ENCODE assay signal across 2 cellular contexts in the genomic region with DNA sequence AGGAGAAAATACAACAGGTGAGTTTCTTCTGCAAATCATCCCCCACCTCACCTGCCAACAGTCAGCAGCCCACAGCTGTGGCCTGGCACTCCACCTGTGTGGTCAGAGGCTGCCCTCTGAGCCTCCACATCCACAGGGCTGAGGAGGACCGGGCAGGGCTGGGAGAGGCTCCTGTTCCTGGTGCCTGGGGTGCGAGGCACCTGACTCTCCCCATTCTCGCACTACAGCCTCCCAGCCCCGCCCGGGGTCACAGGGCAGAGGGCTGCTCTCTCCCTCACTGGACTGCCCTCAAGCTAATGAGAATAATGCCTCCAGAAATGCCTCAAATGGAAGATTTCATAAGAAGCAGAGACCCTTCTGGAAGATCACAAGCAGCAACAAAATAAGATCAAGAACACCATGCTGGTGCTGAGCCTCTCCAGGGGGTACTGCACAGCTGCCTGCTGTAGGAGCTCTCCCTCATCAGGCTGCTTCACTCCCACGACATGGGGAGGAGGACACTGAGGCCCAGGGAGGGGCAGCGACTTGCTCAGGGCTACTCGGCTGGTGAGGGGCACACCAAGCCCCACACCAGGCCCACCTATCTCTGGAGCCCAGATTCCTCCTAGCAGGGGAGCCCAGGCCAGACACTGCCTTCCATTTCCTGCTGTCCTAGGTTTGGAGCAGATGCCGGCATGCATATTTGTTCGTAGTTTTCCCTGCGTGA.
TF ChIP-seq lines count a peak whose summit lies in the region.

No MANE protein-coding gene starts in this region.

TF ChIP-seq in HEK293, 187 proteins besides CTCF, POLR2A, EP300 and RAD21 (continued from another document):
- TF ChIP-seq ZNF366 (tag by site-specific recombination; conservative IDR thresholded peaks at IDR 0.05), result no peak
- peak; percentile 60; the same call in 1 of the 2 replicates for TF ChIP-seq GLIS1 (tag by site-specific recombination; IDR thresholded peaks at IDR 0.05)
- TF ChIP-seq, protein P1, sequence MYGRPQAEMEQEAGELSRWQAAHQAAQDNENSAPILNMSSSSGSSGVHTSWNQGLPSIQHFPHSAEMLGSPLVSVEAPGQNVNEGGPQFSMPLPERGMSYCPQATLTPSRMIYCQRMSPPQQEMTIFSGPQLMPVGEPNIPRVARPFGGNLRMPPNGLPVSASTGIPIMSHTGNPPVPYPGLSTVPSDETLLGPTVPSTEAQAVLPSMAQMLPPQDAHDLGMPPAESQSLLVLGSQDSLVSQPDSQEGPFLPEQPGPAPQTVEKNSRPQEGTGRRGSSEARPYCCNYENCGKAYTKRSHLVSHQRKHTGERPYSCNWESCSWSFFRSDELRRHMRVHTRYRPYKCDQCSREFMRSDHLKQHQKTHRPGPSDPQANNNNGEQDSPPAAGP (tag by site-specific recombination; IDR thresholded peaks at IDR 0.05), result peak; percentile 67
- peak; percentile 67 for TF ChIP-seq ZIC2 (tag by site-specific recombination; IDR thresholded peaks at IDR 0.05)
TF ChIP-seq in HEK293: peak in this region for 3.

TF ChIP-seq in HepG2, 621 proteins besides CTCF, POLR2A, EP300 and RAD21 (continued from another document):
- TF ChIP-seq ZNF460 (CRISPR knock-in tag; IDR thresholded peaks at IDR 0.05; ENCODE audit: borderline replicate concordance) (no peak), ONECUT2 (CRISPR knock-in tag; IDR thresholded peaks at IDR 0.05) (no peak), ZNF552 (CRISPR knock-in tag; IDR thresholded peaks at IDR 0.05; ENCODE audit: borderline replicate concordance) (no peak), ZC3H13 (CRISPR knock-in tag; IDR thresholded peaks at IDR 0.05) (no peak), TAF1 (CRISPR knock-in tag; IDR thresholded peaks at IDR 0.05) (no peak), ZNF879 (CRISPR knock-in tag; IDR thresholded peaks at IDR 0.05) (no peak)
TF ChIP-seq in HepG2: peak in this region for 0.
